In genomic region chr21:10002762-10003313, GRCh38 we compare ENCODE assay signal across 4 cellular contexts.
A peak's percentile ranks its signal among the peaks of the same experiment; 100 is the strongest.
DNase-seq lines count a peak whose midpoint lies in the region; ATAC-seq, FAIRE-seq and TF ChIP-seq lines count a peak whose summit lies in the region.
"Not testable (repeated sequence)": the region's sequence is repeated elsewhere in the genome, so short reads cannot be mapped to it uniquely, and the experiment has no call there.

No MANE protein-coding gene starts in this region.

- TF ChIP-seq CTCF in esophagus muscularis mucosa (IDR thresholded peaks at IDR 0.05); HepG2 (CRISPR knock-in tag; IDR thresholded peaks at IDR 0.05): not testable (repeated sequence)

- not testable (repeated sequence) for TF ChIP-seq EP300 in esophagus muscularis mucosa (IDR thresholded peaks at IDR 0.05); HepG2 (IDR thresholded peaks at IDR 0.05; ENCODE audit: low read depth in 2 of 2, low read length in 2 of 2); HepG2 (CRISPR knock-in tag; IDR thresholded peaks at IDR 0.05; ENCODE audit: borderline replicate concordance)

- CTCF ChIA-PET in HepG2 (lab: Yijun Ruan, JAX; ENCODE audit: low intra/inter-chr PET ratio, low total read pairs): not testable (repeated sequence)

- H3K4me2 ChIP-seq in HepG2 (ENCODE audit: low read depth, low read length): not testable (repeated sequence)

- not testable (repeated sequence) for H3K4me3 ChIP-seq in esophagus muscularis mucosa; HepG2 (replicated peaks in 1 of 3; ENCODE audit: insufficient read depth in 1 of 3, low read depth in 2 of 3, low read length in 3 of 3)

- BruUV-seq in HepG2 (replicated peaks; lab: Mats Ljungman, UMichigan): not testable (repeated sequence)

- H3K36me3 ChIP-seq in esophagus muscularis mucosa; HepG2 (replicated peaks in 1 of 2; ENCODE audit: control insufficient read depth in 1 of 2, insufficient read depth in 2 of 2, low read length in 2 of 2): not testable (repeated sequence)

- POLR2A ChIA-PET in HepG2 (lab: Yijun Ruan, JAX): not testable (repeated sequence)

- in situ Hi-C loops in HepG2 (cut with HindIII; ENCODE audit: extremely low pct_ligation_motif_present, low pct_unique_long_range_greater_than_20kb): not testable (repeated sequence)

- WGBS in esophagus muscularis mucosa: 51% methylated on average over 5 of the region's 6 CpGs
- 18% methylated on average over 6 of the region's 6 CpGs for WGBS in HepG2 (ENCODE audit: low lambda C conversion rate)

- not testable (repeated sequence) for FAIRE-seq in HepG2 (lab: Jason Lieb, UNC)

- H3K79me2 ChIP-seq in HepG2 (ENCODE audit: insufficient read depth, low read length): not testable (repeated sequence)

- not testable (repeated sequence) for H2AFZ ChIP-seq in HepG2 (ENCODE audit: low read length)

- peak; percentile 90 for DNase-seq in esophagus muscularis mucosa (ENCODE audit: extremely low spot score)
- peak; percentile 9 for DNase-seq in Right ventricle myocardium inferior (ENCODE audit: missing footprints)
- DNase-seq in HepG2 (ENCODE audit: low spot score): not testable (repeated sequence)
- peak; percentile 41 for DNase-seq in posterior vena cava (ENCODE audit: low spot score)

- not testable (repeated sequence) for H3K27ac ChIP-seq in esophagus muscularis mucosa (replicated peaks in 1 of 4); HepG2 (ENCODE audit: extremely low read length, insufficient read depth, low read length)

- H3K9me3 ChIP-seq in esophagus muscularis mucosa (peaks cover 0 to 14% (median 7%) of the 10 kb centered on the region in 4 donors), HepG2 (ENCODE audit: low read length) (peaks cover 76% of the 10 kb centered on the region)

- H4K20me1 ChIP-seq in HepG2 (ENCODE audit: insufficient read depth, low read length): not testable (repeated sequence)

- TF ChIP-seq POLR2A in esophagus muscularis mucosa (IDR thresholded peaks at IDR 0.05; ENCODE audit: low read depth); HepG2 (IDR thresholded peaks at IDR 0.05; ENCODE audit: insufficient read depth in 1 of 2, low read depth in 2 of 2, low read length in 2 of 2): not testable (repeated sequence)

- not testable (repeated sequence) for H3K27me3 ChIP-seq in esophagus muscularis mucosa; HepG2 (ENCODE audit: control insufficient read depth in 1 of 2, insufficient read depth in 2 of 2, low read length in 2 of 2)

- ATAC-seq in Right ventricle myocardium inferior, HepG2: not testable (repeated sequence)

- intact Hi-C loops in esophagus muscularis mucosa (cut with DNase I); Right ventricle myocardium inferior (cut with DNase I); HepG2 (cut with micrococcal nuclease; ENCODE audit: unreplicated experiment); posterior vena cava (cut with DNase I): not testable (repeated sequence)

- TF ChIP-seq RAD21 in HepG2 (CRISPR knock-in tag; IDR thresholded peaks at IDR 0.05): not testable (repeated sequence)

- H3K9ac ChIP-seq in HepG2 (ENCODE audit: insufficient read depth, low read depth, low read length): not testable (repeated sequence)

- not testable (repeated sequence) for H3K4me1 ChIP-seq in esophagus muscularis mucosa; HepG2 (ENCODE audit: insufficient read depth, low read length)

TF ChIP-seq in HepG2, 621 proteins besides CTCF, POLR2A, EP300 and RAD21:
- TF ChIP-seq FOXP1 (IDR thresholded peaks at IDR 0.05) (peak; percentile 66; the same call in 1 of the 2 replicates), FOXA1 (IDR thresholded peaks at IDR 0.05) (peak; percentile 83), NONO (IDR thresholded peaks at IDR 0.05) (peak; percentile 20; the same call in 1 of the 2 replicates)
- TF ChIP-seq FOXP1 (CRISPR knock-in tag; IDR thresholded peaks at IDR 0.05); FOXA1 (CRISPR knock-in tag; IDR thresholded peaks at IDR 0.05); NONO (CRISPR knock-in tag; conservative IDR thresholded peaks at IDR 0.05): not testable (repeated sequence)
